ENCODE assay signal across 8 cellular contexts in genomic region chr7:55140221-55140980, GRCh38.
DNase-seq lines count a peak whose midpoint lies in the region; ATAC-seq lines count a peak whose summit lies in the region.

No MANE protein-coding gene starts in this region.

- no peak overlapping the region for H3K9ac ChIP-seq in neuronal stem cell (ENCODE audit: low read depth, low read length, poor library complexity)

- H3K27ac ChIP-seq in aorta (ENCODE audit: low read depth in 1 of 2, low read length in 2 of 2) (no peak overlapping the region), neuronal stem cell (replicated peaks; ENCODE audit: low read length) (no peak overlapping the region)

- no peak overlapping the region for H4K91ac ChIP-seq in neuronal stem cell (ENCODE audit: low read depth, low read length, poor library complexity)

- no peak overlapping the region for H2BK15ac ChIP-seq in neuronal stem cell (ENCODE audit: low read length)

- H4K8ac ChIP-seq in neuronal stem cell (ENCODE audit: low read depth, low read length), result no peak overlapping the region

- no peaks in the 10 kb centered on the region for H3K27me3 ChIP-seq in aorta (ENCODE audit: control insufficient read depth in 1 of 2, insufficient read depth in 2 of 2, low read length in 1 of 2)
- H3K27me3 ChIP-seq in HAP-1 (ENCODE audit: low read depth), result no peaks in the 10 kb centered on the region
- H3K27me3 ChIP-seq in neuronal stem cell (ENCODE audit: control insufficient read depth in 3 of 3, insufficient read depth in 3 of 3, low read depth in 1 of 3, low read length in 3 of 3), result no peaks in the 10 kb centered on the region

- H3K79me1 ChIP-seq in neuronal stem cell (ENCODE audit: low read depth, low read length), result no peaks in the 10 kb centered on the region

- no peaks in the 10 kb centered on the region for H3K4me1 ChIP-seq in aorta (ENCODE audit: control insufficient read depth in 1 of 2, insufficient read depth in 2 of 2, low read length in 2 of 2)
- H3K4me1 ChIP-seq in HAP-1, result no peaks in the 10 kb centered on the region
- H3K4me1 ChIP-seq in neuronal stem cell (ENCODE audit: control insufficient read depth in 2 of 2, insufficient read depth in 1 of 2, low read depth in 1 of 2, low read length in 2 of 2), result peaks cover 1 to 4% of the 10 kb centered on the region in 2 donors

- H3K23ac ChIP-seq in neuronal stem cell (ENCODE audit: low read depth, low read length, poor library complexity), result no peak overlapping the region

- intact Hi-C loops in aorta (cut with DNase I), result no loop called here

- H3K18ac ChIP-seq in neuronal stem cell (ENCODE audit: low read length), result no peak overlapping the region

- DNase-seq in AML-193 (lab: John Stamatoyannopoulos, UW) (peak; percentile 1 to 2), fibroblast of peridontal ligament (ENCODE audit: extremely low read depth) (peak; percentile 68), aorta (no peak), HAP-1 (ENCODE audit: low spot score in 2 of 2) (no peak), neuronal stem cell (ENCODE audit: low spot score) (no peak), cerebellar nuclear complex (lab: John Stamatoyannopoulos, UW) (no peak)

- no peak overlapping the region for H2BK5ac ChIP-seq in neuronal stem cell (ENCODE audit: low read length)

- ATAC-seq in GM19397 (IDR thresholded peaks at IDR 0.05; ENCODE audit: unreplicated experiment), result peak; percentile 93
- ATAC-seq in HG03378 (IDR thresholded peaks at IDR 0.05; ENCODE audit: unreplicated experiment), result peak; percentile 99
- ATAC-seq in aorta (ENCODE audit: low FRiP score), result peak; percentile 44

- H3K9me3 ChIP-seq in aorta (ENCODE audit: control insufficient read depth, low read length) (peaks cover 1% of the 10 kb centered on the region), HAP-1 (no peaks in the 10 kb centered on the region), neuronal stem cell (replicated peaks in 1 of 2; ENCODE audit: control insufficient read depth in 2 of 2, insufficient read depth in 1 of 2, low read depth in 1 of 2, low read length in 2 of 2) (peaks cover 0 to 5% of the 10 kb centered on the region in 2 donors)

- no peak overlapping the region for H3K4me3 ChIP-seq in aorta (ENCODE audit: low read length in 2 of 2)
- no peak overlapping the region for H3K4me3 ChIP-seq in HAP-1
- H3K4me3 ChIP-seq in neuronal stem cell (ENCODE audit: low read length in 2 of 2), result no peak overlapping the region

- H2AK5ac ChIP-seq in neuronal stem cell (ENCODE audit: low read depth, low read length), result no peak overlapping the region

- H2AFZ ChIP-seq in neuronal stem cell (ENCODE audit: low read length), result no peak overlapping the region

- no peak overlapping the region for H2BK120ac ChIP-seq in neuronal stem cell (ENCODE audit: low read depth, low read length)

- no peak overlapping the region for H3K14ac ChIP-seq in neuronal stem cell (ENCODE audit: low read length)

- no peak overlapping the region for H3K4ac ChIP-seq in neuronal stem cell (ENCODE audit: low read length)

- no peak overlapping the region for H3K4me2 ChIP-seq in neuronal stem cell (ENCODE audit: insufficient read depth, low read length, poor library complexity, severe bottlenecking)

- H3K36me3 ChIP-seq in aorta (ENCODE audit: control insufficient read depth in 1 of 2, insufficient read depth in 2 of 2, low read length in 1 of 2) (no peaks in the 10 kb centered on the region), HAP-1 (replicated peaks) (no peaks in the 10 kb centered on the region), neuronal stem cell (replicated peaks in 1 of 2; ENCODE audit: control insufficient read depth in 2 of 2, insufficient read depth in 2 of 2, low read length in 2 of 2) (peaks cover 0 to 7% of the 10 kb centered on the region in 2 donors)

- in situ Hi-C loops in HAP-1 (cut with MboI; ENCODE audit: low sequenced_read_pairs), result no loop called here

- no peak overlapping the region for H2BK12ac ChIP-seq in neuronal stem cell (ENCODE audit: low read length)

- WGBS in aorta, 2 donors, result 37 to 42% methylated on average over 8 of the region's 8 CpGs
- no CpG with 5 or more reads among the region's 8 CpGs for WGBS in neuronal stem cell (ENCODE audit: extremely low coverage in 2 of 2, insufficient read length in 2 of 2, insufficient replicate concordance in 1 of 2), 2 donors

Comparison
In these comparisons a context has a peak if more than half of its experiments do, and no peak if none do; other contexts are left out.
1. DNase-seq: peak in AML-193 (2 of 2) and fibroblast of peridontal ligament (single experiment); none in aorta (0 of 2), HAP-1 (0 of 2), neuronal stem cell (single experiment) and cerebellar nuclear complex (0 of 2).
2. ATAC-seq: peak in every context shown above with its lines; median percentile 99 in HG03378; 93 in GM19397; 44 in aorta.